Comparison of ENCODE assay signal across 8 cellular contexts in the genomic region with DNA sequence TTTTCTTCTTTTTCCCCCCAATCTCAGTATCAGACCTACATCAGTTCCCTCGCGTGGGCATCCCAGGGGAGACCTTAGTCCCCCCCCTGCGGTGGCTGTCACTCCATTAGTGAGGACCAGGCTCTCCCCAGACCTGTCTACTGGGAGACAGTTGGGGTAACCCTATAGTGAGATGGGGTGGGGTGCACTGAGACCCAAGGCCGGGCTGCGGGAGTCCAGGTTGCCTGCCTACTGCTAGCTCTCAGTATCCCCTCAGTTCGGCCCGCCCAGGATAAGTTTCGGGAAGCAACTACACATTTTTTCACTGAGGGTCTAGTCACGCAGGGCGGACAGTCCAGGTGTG. TPM values are rescaled to one million over a fixed set of nuclear protein-coding genes. Genes with fewer than 3 reads are reported as not detected.
A peak's percentile ranks its signal among the peaks of the same experiment; 100 is the strongest.
DNase-seq lines count a peak whose midpoint lies in the region; ATAC-seq, FAIRE-seq and TF ChIP-seq lines count a peak whose summit lies in the region.

No MANE protein-coding gene starts in this region.

- H3K27me3 ChIP-seq in CD8-positive, alpha-beta memory T cell (ENCODE audit: insufficient read depth, low read length, poor library complexity, severe bottlenecking) = no peaks in the 10 kb centered on the region
- H3K27me3 ChIP-seq in NT2/D1 (ENCODE audit: insufficient read depth, insufficient read length) (no peaks in the 10 kb centered on the region), esophagus (ENCODE audit: control insufficient read depth in 1 of 2, insufficient read depth in 2 of 2, low read length in 2 of 2) (no peaks in the 10 kb centered on the region), pancreas (no peaks in the 10 kb centered on the region)

- peaks cover 19% of the 10 kb centered on the region for H3K4me1 ChIP-seq in CD8-positive, alpha-beta memory T cell (ENCODE audit: insufficient read depth, low read length)
- H3K4me1 ChIP-seq in NT2/D1 (ENCODE audit: insufficient read depth, insufficient read length) (peaks cover 5% of the 10 kb centered on the region), esophagus (ENCODE audit: control insufficient read depth in 2 of 2, insufficient read depth in 2 of 2, low read length in 1 of 2) (no peaks in the 10 kb centered on the region), pancreas (peaks cover 0 to 10% (median 8%) of the 10 kb centered on the region in 3 donors)

- no peaks in the 10 kb centered on the region for H3K9me3 ChIP-seq in CD8-positive, alpha-beta memory T cell (ENCODE audit: low read length)
- no peaks in the 10 kb centered on the region for H3K9me3 ChIP-seq in NT2/D1 (ENCODE audit: insufficient read depth, low read length)
- H3K9me3 ChIP-seq in esophagus (ENCODE audit: control insufficient read depth in 2 of 2, insufficient read depth in 1 of 2, low read depth in 1 of 2, low read length in 1 of 2) = no peaks in the 10 kb centered on the region
- H3K9me3 ChIP-seq in pancreas = no peaks in the 10 kb centered on the region

- intact Hi-C loops in pancreas (cut with DNase I) = no loop called here

- H3K4me3 Mint-ChIP-seq in CD8-positive, alpha-beta memory T cell = peak overlapping the region in 1 of 7 donors; percentile 77

- peak overlapping the region; percentile 73 for H3K4me3 ChIP-seq in CD8-positive, alpha-beta memory T cell (ENCODE audit: low read length)
- H3K4me3 ChIP-seq in NT2/D1 (ENCODE audit: insufficient read length, low read depth) = peak overlapping the region; percentile 38
- H3K4me3 ChIP-seq in esophagus (ENCODE audit: low read depth in 1 of 2, low read length in 2 of 2) = peak overlapping the region; percentile 79 to 94
- H3K4me3 ChIP-seq in pancreas = peak overlapping the region; percentile 36 to 94 (median 84)

- H3K9ac ChIP-seq in NT2/D1 (ENCODE audit: insufficient read length, low read depth) = peak overlapping the region; percentile 54

- no peak for TF ChIP-seq CTCF in pancreas (IDR thresholded peaks at IDR 0.05)

- peaks cover 32 to 40% (median 33%) of the 10 kb centered on the region in 3 donors for H3K4me1 Mint-ChIP-seq in CD8-positive, alpha-beta memory T cell

- POLR2A ChIA-PET in CD8-positive, alpha-beta memory T cell (lab: Charles Lee) = no interaction called here

- no peak for DNase-seq in CD8-positive, alpha-beta memory T cell
- DNase-seq in NT2/D1 (ENCODE audit: low read depth, low spot score) (no peak), pancreas (peak in 5 of 6 donors; percentile 8 to 68 (median 20)), NCI-H2196 (lab: John Stamatoyannopoulos, UW; ENCODE audit: unreplicated experiment) (no peak), T-helper 9 cell (no peak), NCI-H1436 (lab: John Stamatoyannopoulos, UW) (no peak)

- no peaks in the 10 kb centered on the region for H3K27me3 Mint-ChIP-seq in CD8-positive, alpha-beta memory T cell

- H3K27ac ChIP-seq in CD8-positive, alpha-beta memory T cell (ENCODE audit: low read depth, low read length) = peak overlapping the region; percentile 61
- H3K27ac ChIP-seq in esophagus (ENCODE audit: low read depth in 2 of 2, low read length in 1 of 2) (peak overlapping the region; percentile 44 to 88), pancreas (peak overlapping the region in 1 of 4 donors; percentile 40)

- no peaks in the 10 kb centered on the region for H3K36me3 ChIP-seq in CD8-positive, alpha-beta memory T cell (ENCODE audit: insufficient read depth, low read length)
- H3K36me3 ChIP-seq in NT2/D1 (ENCODE audit: insufficient read depth, insufficient read length, low read length) = no peaks in the 10 kb centered on the region
- no peaks in the 10 kb centered on the region for H3K36me3 ChIP-seq in esophagus (ENCODE audit: control insufficient read depth in 2 of 2, insufficient read depth in 2 of 2, low read length in 1 of 2)
- no peaks in the 10 kb centered on the region for H3K36me3 ChIP-seq in pancreas

- no peak for ATAC-seq in pancreas
- ATAC-seq in HG02798 (IDR thresholded peaks at IDR 0.05; ENCODE audit: poor library complexity, unreplicated experiment) = no peak

- peak overlapping the region in 7 of 8 donors; percentile 78 to 97 (median 89) for H3K27ac Mint-ChIP-seq in CD8-positive, alpha-beta memory T cell

- H3K9me3 Mint-ChIP-seq in CD8-positive, alpha-beta memory T cell = no peaks in the 10 kb centered on the region

- FAIRE-seq in pancreas (lab: Jason Lieb, UNC) = no peak

- H3K36me3 Mint-ChIP-seq in CD8-positive, alpha-beta memory T cell = peaks cover 0 to 5% (median 0%) of the 10 kb centered on the region in 3 donors

- WGBS in esophagus, 2 donors = 64 to 66% methylated on average over 10 of the region's 10 CpGs
- WGBS in pancreas, 2 donors = 64 to 71% methylated on average over 10 of the region's 10 CpGs

- CTCF ChIA-PET in CD8-positive, alpha-beta memory T cell (lab: Charles Lee) = interaction anchor here (0.9 kb wide), 1 partner anchor 119 kb away, joined by 3 read pairs; a partner anchor contains a TSS

RNA-seq across cellular contexts. Expression of a gene that starts 0.7 kb away (rescaled TPM):
- 10 to 100 TPM; 55.4 to 61.3 TPM for total RNA-seq in CD8-positive, alpha-beta memory T cell
- 30.9 TPM for polyA plus RNA-seq in CD8-positive, alpha-beta memory T cell
- polyA plus RNA-seq in esophagus (1 to 10 TPM; 7.9 to 8.9 TPM), pancreas (1 to 10 TPM; 2.8 to 6.2 TPM)
- total RNA-seq in pancreas = 10 to 100 TPM; 15.5 to 25.0 (median 17.1) TPM

Comparison
In these comparisons a context has a peak if more than half of its experiments do, and no peak if none do; other contexts are left out.
1. DNase-seq: peak in pancreas (5 of 6); none in CD8-positive, alpha-beta memory T cell (0 of 5), NT2/D1 (single experiment), NCI-H2196 (single experiment), T-helper 9 cell (single experiment) and NCI-H1436 (single experiment).
2. Peak in every context shown above with its lines, with median percentiles within 50 percentile points of each other: H3K4me3 ChIP-seq.